9 cellular contexts compared by ENCODE assay signal in the genomic region with DNA sequence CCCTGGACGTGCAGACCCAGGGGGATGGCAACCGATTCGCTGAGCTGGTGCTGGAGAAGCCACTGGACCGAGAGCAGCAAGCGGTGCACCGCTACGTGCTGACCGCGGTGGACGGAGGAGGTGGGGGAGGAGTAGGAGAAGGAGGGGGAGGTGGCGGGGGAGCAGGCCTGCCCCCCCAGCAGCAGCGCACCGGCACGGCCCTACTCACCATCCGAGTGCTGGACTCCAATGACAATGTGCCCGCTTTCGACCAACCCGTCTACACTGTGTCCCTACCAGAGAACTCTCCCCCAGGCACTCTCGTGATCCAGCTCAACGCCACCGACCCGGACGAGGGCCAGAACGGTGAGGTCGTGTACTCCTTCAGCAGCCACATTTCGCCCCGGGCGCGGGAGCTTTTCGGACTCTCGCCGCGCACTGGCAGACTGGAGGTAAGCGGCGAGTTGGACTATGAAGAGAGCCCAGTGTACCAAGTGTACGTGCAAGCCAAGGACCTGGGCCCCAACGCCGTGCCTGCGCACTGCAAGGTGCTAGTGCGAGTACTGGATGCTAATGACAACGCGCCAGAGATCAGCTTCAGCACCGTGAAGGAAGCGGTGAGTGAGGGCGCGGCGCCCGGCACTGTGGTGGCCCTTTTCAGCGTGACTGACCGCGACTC. TPM values are rescaled to one million over a fixed set of nuclear protein-coding genes. Genes with fewer than 3 reads are reported as not detected.
DNase-seq lines count a peak whose midpoint lies in the region; ATAC-seq lines count a peak whose summit lies in the region.
"Had no signal": no experiment of that assay in that cellular context is flagged by ENCODE, and none has a peak within 500 bp of the region (broad histone marks: within the 10 kb centered on the region; RNA-seq: fewer than 3 reads in every experiment).

No MANE protein-coding gene starts in this region.

- no peaks in the 10 kb centered on the region for H3K9me3 Mint-ChIP-seq in activated naive CD4-positive, alpha-beta T cell treated with anti-CD3 and anti-CD28 coated beads, Interleukin-2, amount 10 ng/mL, durations not matched to agents 7 days and 5 days
- peaks cover 0 to 12% of the 10 kb centered on the region in 2 donors for H3K9me3 Mint-ChIP-seq in activated naive CD4-positive, alpha-beta T cell treated with anti-CD3 and anti-CD28 coated beads, Interleukin-2, amount 50 U/mL, for 72 hours

- no peak overlapping the region for H3K9ac ChIP-seq in mesenchymal stem cell (ENCODE audit: low read length)

- peaks cover 13 to 83% of the 10 kb centered on the region in 2 experiments for H3K27me3 ChIP-seq in mesenchymal stem cell (ENCODE audit: control insufficient read depth in 1 of 2, insufficient read depth in 1 of 2, low read length in 2 of 2)
- H3K27me3 ChIP-seq in effector memory CD4-positive, alpha-beta T cell (replicated peaks; ENCODE audit: control insufficient read depth, insufficient read depth, low read length, poor library complexity, severe bottlenecking), result peaks cover 25% of the 10 kb centered on the region

- CTCF ChIA-PET in activated naive CD4-positive, alpha-beta T cell treated with anti-CD3 and anti-CD28 coated beads, Interleukin-2, amount 10 ng/mL, durations not matched to agents 7 days and 5 days (lab: Charles Lee), result no interaction called here

- H3K36me3 ChIP-seq in mesenchymal stem cell (ENCODE audit: control insufficient read depth in 1 of 2, insufficient read depth in 2 of 2, low read depth in 1 of 2, low read length in 2 of 2), result no peaks in the 10 kb centered on the region
- no peaks in the 10 kb centered on the region for H3K36me3 ChIP-seq in urinary bladder (ENCODE audit: insufficient read depth)
- no peaks in the 10 kb centered on the region for H3K36me3 ChIP-seq in effector memory CD4-positive, alpha-beta T cell (ENCODE audit: control insufficient read depth, insufficient read depth, low read length)

- no peak overlapping the region for H2BK12ac ChIP-seq in mesenchymal stem cell (ENCODE audit: low read length in 2 of 2)

- no peak overlapping the region for H2BK5ac ChIP-seq in mesenchymal stem cell (ENCODE audit: low read depth, low read length, poor library complexity, severe bottlenecking)

- H3K14ac ChIP-seq in mesenchymal stem cell (ENCODE audit: low read length in 2 of 2), result peak overlapping the region in 1 of 2 experiments; percentile 21

- peak overlapping the region; percentile 64 for H3K27ac Mint-ChIP-seq in activated naive CD4-positive, alpha-beta T cell treated with anti-CD3 and anti-CD28 coated beads, Interleukin-2, amount 10 ng/mL, durations not matched to agents 7 days and 5 days
- H3K27ac Mint-ChIP-seq in activated naive CD4-positive, alpha-beta T cell treated with anti-CD3 and anti-CD28 coated beads, Interleukin-2, amount 50 U/mL, for 72 hours, result peak overlapping the region in 1 of 2 donors; percentile 55

- no peak overlapping the region for H4K91ac ChIP-seq in mesenchymal stem cell (ENCODE audit: low read length)

- peaks cover 10% of the 10 kb centered on the region for H3K36me3 Mint-ChIP-seq in activated naive CD4-positive, alpha-beta T cell treated with anti-CD3 and anti-CD28 coated beads, Interleukin-2, amount 10 ng/mL, durations not matched to agents 7 days and 5 days
- peaks cover 27 to 46% of the 10 kb centered on the region in 2 donors for H3K36me3 Mint-ChIP-seq in activated naive CD4-positive, alpha-beta T cell treated with anti-CD3 and anti-CD28 coated beads, Interleukin-2, amount 50 U/mL, for 72 hours

- peak overlapping the region; percentile 95 for H3K4me2 ChIP-seq in mesenchymal stem cell (ENCODE audit: low read length, poor library complexity, severe bottlenecking)

- H3K27me3 Mint-ChIP-seq in activated naive CD4-positive, alpha-beta T cell treated with anti-CD3 and anti-CD28 coated beads, Interleukin-2, amount 10 ng/mL, durations not matched to agents 7 days and 5 days, result peaks cover 78% of the 10 kb centered on the region

- no peak for ATAC-seq in activated naive CD4-positive, alpha-beta T cell treated with anti-CD3 and anti-CD28 coated beads, Interleukin-2, amount 50 U/mL, for 72 hours
- no peak for ATAC-seq in HG02610 (IDR thresholded peaks at IDR 0.05; ENCODE audit: unreplicated experiment)

- no peak for DNase-seq in activated naive CD4-positive, alpha-beta T cell treated with anti-CD3 and anti-CD28 coated beads, Interleukin-2, amount 10 ng/mL, durations not matched to agents 7 days and 5 days
- DNase-seq in activated naive CD4-positive, alpha-beta T cell treated with anti-CD3 and anti-CD28 coated beads, Interleukin-2, amount 50 U/mL, for 72 hours (ENCODE audit: low spot score in 2 of 2), result no peak
- DNase-seq in caudate nucleus (lab: John Stamatoyannopoulos, UW) (peak in 49 of 61 donors; percentile 17 to 79 (median 51)), mesenchymal stem cell (peak; percentile 38), COLO829 (ENCODE audit: low spot score) (no peak)
- no peak for DNase-seq in effector memory CD4-positive, alpha-beta T cell
- DNase-seq: T-helper 9 cell had no signal

- no peaks in the 10 kb centered on the region for H3K79me1 ChIP-seq in mesenchymal stem cell (replicated peaks; ENCODE audit: low read length, poor library complexity, severe bottlenecking)

- peaks cover 18% of the 10 kb centered on the region for H3K4me1 Mint-ChIP-seq in activated naive CD4-positive, alpha-beta T cell treated with anti-CD3 and anti-CD28 coated beads, Interleukin-2, amount 10 ng/mL, durations not matched to agents 7 days and 5 days

- 1% methylated on average over 44 of the region's 51 CpGs for WGBS in mesenchymal stem cell
- under 1% methylated on average over 51 of the region's 51 CpGs for WGBS in urinary bladder

- no peak overlapping the region for H3K4ac ChIP-seq in mesenchymal stem cell (ENCODE audit: low read depth in 1 of 2, low read length in 2 of 2)

- H3K27ac ChIP-seq in caudate nucleus (ENCODE audit: low read depth, low read length), result peak overlapping the region; percentile 96
- no peak overlapping the region for H3K27ac ChIP-seq in mesenchymal stem cell (ENCODE audit: low read length, poor library complexity, severe bottlenecking)
- H3K27ac ChIP-seq in urinary bladder (ENCODE audit: low read depth), result no peak overlapping the region
- no peak overlapping the region for H3K27ac ChIP-seq in effector memory CD4-positive, alpha-beta T cell (ENCODE audit: insufficient read depth, low read length, poor library complexity, severe bottlenecking)

- H3K23ac ChIP-seq in mesenchymal stem cell (ENCODE audit: low read length in 2 of 2), result peak overlapping the region in 1 of 2 experiments; percentile 28

- peak overlapping the region; percentile 51 to 85 for H3K4me3 ChIP-seq in mesenchymal stem cell (ENCODE audit: insufficient read depth in 1 of 2, low read depth in 1 of 2, low read length in 2 of 2)
- peak overlapping the region; percentile 6 for H3K4me3 ChIP-seq in urinary bladder (ENCODE audit: low read depth, low read length)
- no peak overlapping the region for H3K4me3 ChIP-seq in effector memory CD4-positive, alpha-beta T cell (ENCODE audit: insufficient read depth, low read depth, low read length, poor library complexity, severe bottlenecking)

- no peaks in the 10 kb centered on the region for H3K9me3 ChIP-seq in mesenchymal stem cell (ENCODE audit: control insufficient read depth, low read length)
- no peaks in the 10 kb centered on the region for H3K9me3 ChIP-seq in effector memory CD4-positive, alpha-beta T cell (ENCODE audit: control insufficient read depth, low read length)

- no peak overlapping the region for H2BK120ac ChIP-seq in mesenchymal stem cell (ENCODE audit: low read depth, low read length)

- no peak overlapping the region for H2AK5ac ChIP-seq in mesenchymal stem cell (ENCODE audit: low read length, severe bottlenecking)

- no peak overlapping the region for H2BK15ac ChIP-seq in mesenchymal stem cell (ENCODE audit: low read depth, poor library complexity, severe bottlenecking)

- no peak overlapping the region for H2AFZ ChIP-seq in mesenchymal stem cell (ENCODE audit: low read depth, low read length)

- H3K18ac ChIP-seq in mesenchymal stem cell (ENCODE audit: low read depth in 1 of 2, low read length in 2 of 2), result peak overlapping the region in 1 of 2 experiments; percentile 31

- no peak overlapping the region for H3K4me3 Mint-ChIP-seq in activated naive CD4-positive, alpha-beta T cell treated with anti-CD3 and anti-CD28 coated beads, Interleukin-2, amount 10 ng/mL, durations not matched to agents 7 days and 5 days

- H3K4me1 ChIP-seq in mesenchymal stem cell (ENCODE audit: control insufficient read depth, insufficient read depth, low read depth, low read length) (peaks cover 26% of the 10 kb centered on the region), urinary bladder (ENCODE audit: insufficient read depth) (no peaks in the 10 kb centered on the region)
- no peaks in the 10 kb centered on the region for H3K4me1 ChIP-seq in effector memory CD4-positive, alpha-beta T cell (ENCODE audit: control insufficient read depth, insufficient read depth, low read length, poor library complexity, severe bottlenecking)

- no peak overlapping the region for H4K8ac ChIP-seq in mesenchymal stem cell (ENCODE audit: low read length)

RNA-seq across cellular contexts. Expression of gene PCDH10, which starts 1.7 kb away (rescaled TPM):
- not detected for total RNA-seq in activated naive CD4-positive, alpha-beta T cell treated with anti-CD3 and anti-CD28 coated beads, Interleukin-2, amount 50 U/mL, for 72 hours
- polyA plus RNA-seq in mesenchymal stem cell (2013, experiment 1 of 2), result 4.5 TPM
- polyA plus RNA-seq in mesenchymal stem cell (2013, experiment 2 of 2), result 4.5 TPM
- 18.5 TPM for total RNA-seq in urinary bladder
- 4.0 TPM for polyA plus RNA-seq in urinary bladder

Comparison
In these comparisons a context has a peak if more than half of its experiments do, and no peak if none do; other contexts are left out.
1. DNase-seq: peak in caudate nucleus (49 of 61) and mesenchymal stem cell (single experiment); none in activated naive CD4-positive, alpha-beta T cell treated with anti-CD3 and anti-CD28 coated beads, Interleukin-2, amount 10 ng/mL, durations not matched to agents 7 days and 5 days (single experiment), activated naive CD4-positive, alpha-beta T cell treated with anti-CD3 and anti-CD28 coated beads, Interleukin-2, amount 50 U/mL, for 72 hours (0 of 2), effector memory CD4-positive, alpha-beta T cell (0 of 3) and COLO829 (single experiment).
2. RNA of gene PCDH10, which starts 1.7 kb away (total RNA-seq): 18.5 TPM in urinary bladder (single experiment); not detected in activated naive CD4-positive, alpha-beta T cell treated with anti-CD3 and anti-CD28 coated beads, Interleukin-2, amount 50 U/mL, for 72 hours; every median in the first group is over 10 times any median in the second.